In genomic region chr16:81945665-81946064, GRCh38 we compare ENCODE assay signal across 20 cellular contexts.
DNase-seq lines count a peak whose midpoint lies in the region; ATAC-seq and TF ChIP-seq lines count a peak whose summit lies in the region.
"Had no signal": no experiment of that assay in that cellular context is flagged by ENCODE, and none has a peak within 500 bp of the region (broad histone marks: within the 10 kb centered on the region; RNA-seq: fewer than 3 reads in every experiment).

No MANE protein-coding gene starts in this region.

- ATAC-seq in psoas muscle (no peak), HG02798 (IDR thresholded peaks at IDR 0.05; ENCODE audit: poor library complexity, unreplicated experiment) (no peak)
- ATAC-seq: body of pancreas, GM12878 had no signal

- peak overlapping the region; percentile 79 for H3K27ac ChIP-seq in osteoblast (ENCODE audit: low read depth, low read length)
- H3K27ac ChIP-seq in A673 (ENCODE audit: low read depth, low read length, poor library complexity, severe bottlenecking), result no peak overlapping the region
- no peak overlapping the region for H3K27ac ChIP-seq in psoas muscle
- H3K27ac ChIP-seq: body of pancreas, suprapubic skin, vagina had no signal

- DNase-seq in AG09319 (ENCODE audit: extremely low read depth, low read depth) (peak; percentile 25), HT1080 (ENCODE audit: low read depth) (peak; percentile 27), fibroblast of gingiva (ENCODE audit: low read depth) (peak; percentile 47), osteoblast (ENCODE audit: insufficient read length, low spot score, missing footprints) (no peak), A673 (ENCODE audit: low spot score) (no peak), psoas muscle (no peak), SHP77 treated with DMSO at 0.1 percent for 48 hours (lab: John Stamatoyannopoulos, UW) (no peak)
- DNase-seq: activated CD4-positive, alpha-beta memory T cell treated with anti-CD3 and anti-CD28 coated beads, Interleukin-2, amount 10 ng/mL, durations not matched to agents 7 days and 5 days; activated naive CD4-positive, alpha-beta T cell treated with anti-CD3 and anti-CD28 coated beads, Interleukin-2, amount 10 ng/mL, durations not matched to agents 7 days and 5 days; activated T-cell treated with anti-CD3 and anti-CD28 coated beads, Interleukin-2, amount 50 U/mL, for 1 hour; body of pancreas; NCI-H1436; NCI-H748 treated with DMSO at 0.1 percent for 48 hours; nephron progenitor cell; SHP77; stimulated activated CD8-positive, alpha-beta memory T cell treated with anti-CD3 and anti-CD28 coated beads, Interleukin-4, amount 100 ng/mL, for 48 hours had no signal

- CTCF ChIA-PET in A673 (lab: Charles Lee), result no interaction called here

- peak overlapping the region; percentile 47 for H3K4me3 ChIP-seq in osteoblast (ENCODE audit: insufficient read depth, low read length)
- H3K4me3 ChIP-seq in A673 (ENCODE audit: low read depth, low read length, poor library complexity, severe bottlenecking), result no peak overlapping the region
- H3K4me3 ChIP-seq in psoas muscle, result no peak overlapping the region
- H3K4me3 ChIP-seq: body of pancreas, GM12878, suprapubic skin, vagina had no signal

- H3K36me3 ChIP-seq in osteoblast (ENCODE audit: insufficient read depth, low read length) (no peaks in the 10 kb centered on the region), A673 (ENCODE audit: insufficient read depth, low read length, poor library complexity, severe bottlenecking) (no peaks in the 10 kb centered on the region), psoas muscle (ENCODE audit: insufficient read depth in 1 of 2, low read depth in 1 of 2) (no peaks in the 10 kb centered on the region)
- H3K36me3 ChIP-seq: vagina had no signal

- BruUV-seq in A673 (replicated peaks; lab: Mats Ljungman, UMichigan), result no TSS peak

- intact Hi-C loops in A673 (cut with micrococcal nuclease; ENCODE audit: unreplicated experiment) (loop anchor here (10.0 kb wide), 1 partner anchor 689 kb away; no protein-coding TSS in a partner anchor), psoas muscle (cut with DNase I) (no loop called here)

- no peaks in the 10 kb centered on the region for H4K20me1 ChIP-seq in osteoblast (ENCODE audit: insufficient read depth, low read length)

- WGBS in psoas muscle, 3 donors, result 72 to 82% (median 81%) methylated on average over 1 of the region's 1 CpG

- H3K9me3 ChIP-seq in osteoblast (ENCODE audit: low read depth, low read length) (no peaks in the 10 kb centered on the region), A673 (ENCODE audit: low read depth, low read length, poor library complexity, severe bottlenecking) (no peaks in the 10 kb centered on the region), psoas muscle (no peaks in the 10 kb centered on the region)
- H3K9me3 ChIP-seq: body of pancreas, suprapubic skin, vagina had no signal

- POLR2A ChIA-PET in A673 (lab: Charles Lee; ENCODE audit: low non-redundant PET), result no interaction called here

- H3K4me1 ChIP-seq in osteoblast (ENCODE audit: insufficient read depth, low read length), result peaks cover 21% of the 10 kb centered on the region
- no peaks in the 10 kb centered on the region for H3K4me1 ChIP-seq in A673 (ENCODE audit: insufficient read depth, low read length, poor library complexity, severe bottlenecking)
- no peaks in the 10 kb centered on the region for H3K4me1 ChIP-seq in psoas muscle
- H3K4me1 ChIP-seq: vagina had no signal

- H2AFZ ChIP-seq in osteoblast (ENCODE audit: low read length), result peak overlapping the region; percentile 57

- H3K27me3 ChIP-seq in osteoblast (ENCODE audit: insufficient read depth, low read length), result no peaks in the 10 kb centered on the region
- H3K27me3 ChIP-seq in A673 (replicated peaks; ENCODE audit: insufficient read depth, low read depth, low read length, poor library complexity), result no peaks in the 10 kb centered on the region
- H3K27me3 ChIP-seq in psoas muscle (ENCODE audit: insufficient read depth in 3 of 3, low read length in 2 of 3), result no peaks in the 10 kb centered on the region
- H3K27me3 ChIP-seq: suprapubic skin, vagina had no signal

- TF ChIP-seq CTCF in AG09319 (IDR thresholded peaks at IDR 0.05; ENCODE audit: low read depth, low read length) (no peak), osteoblast (IDR thresholded peaks at IDR 0.05; ENCODE audit: extremely low read depth, low read depth, low read length) (no peak), A673 (conservative IDR thresholded peaks at IDR 0.05; ENCODE audit: low read depth, low read length) (no peak), psoas muscle (IDR thresholded peaks at IDR 0.05) (no peak)

- no peaks in the 10 kb centered on the region for H3K79me2 ChIP-seq in osteoblast (ENCODE audit: insufficient read depth, low read length)

- H3K4me2 ChIP-seq in osteoblast (ENCODE audit: insufficient read depth, low read length), result peak overlapping the region; percentile 69

Comparison
In these comparisons a context has a peak if more than half of its experiments do, and no peak if none do; other contexts are left out.
1. DNase-seq: peak in AG09319 (single experiment), HT1080 (single experiment) and fibroblast of gingiva (single experiment); none in osteoblast (single experiment), A673 (single experiment), psoas muscle (0 of 2) and SHP77 treated with DMSO at 0.1 percent for 48 hours (single experiment).